21 cellular contexts compared by ENCODE assay signal in genomic region chr12:107590369-107591094, GRCh38.
"Had no signal": no experiment of that assay in that cellular context is flagged by ENCODE, and none has a peak within 500 bp of the region (broad histone marks: within the 10 kb centered on the region; RNA-seq: fewer than 3 reads in every experiment).

No MANE protein-coding gene starts in this region.

- H3K27ac ChIP-seq: coronary artery, prostate gland, thyroid gland, upper lobe of right lung had no signal

- H3K27me3 Mint-ChIP-seq: activated naive CD8-positive, alpha-beta T cell treated with anti-CD3 and anti-CD28 coated beads for 36 hours; naive thymus-derived CD4-positive, alpha-beta T cell had no signal

- H3K4me1 Mint-ChIP-seq: activated naive CD8-positive, alpha-beta T cell treated with anti-CD3 and anti-CD28 coated beads for 36 hours; immature natural killer cell had no signal

- H3K4me1 ChIP-seq: prostate gland, upper lobe of right lung had no signal

- H3K36me3 ChIP-seq: prostate gland, thyroid gland, upper lobe of right lung had no signal

- H3K27ac Mint-ChIP-seq: activated naive CD8-positive, alpha-beta T cell treated with anti-CD3 and anti-CD28 coated beads for 36 hours; activated T-helper 2 cell treated with anti-CD3 and anti-CD28 coated beads, Interferon-gamma antibody, Interleukin-2, Interleukin-4, amounts not matched to agents 10 μg/mL and 5 μg/mL and 100 μg/mL, durations not matched to agents 14 hours and 24 hours and 36 hours; immature natural killer cell; WTC11 had no signal

- ATAC-seq: activated T-cell treated with anti-CD3 and anti-CD28 coated beads, Interleukin-2, amount 50 U/mL, for 4 hours; naive thymus-derived CD4-positive, alpha-beta T cell; stimulated activated naive CD8-positive, alpha-beta T cell treated with anti-CD3 and anti-CD28 coated beads, Interleukin-15, Interleukin-2, amounts not matched to agents 100 U/mL and 50 U/mL, for 24 hours; upper lobe of right lung; WTC11 had no signal

- H3K9me3 ChIP-seq: prostate gland, thyroid gland had no signal

- H3K4me3 Mint-ChIP-seq: activated naive CD8-positive, alpha-beta T cell treated with anti-CD3 and anti-CD28 coated beads for 36 hours; activated T-cell treated with anti-CD3 and anti-CD28 coated beads, Interleukin-2, amount 50 U/mL, for 4 hours; immature natural killer cell; WTC11 had no signal

- FAIRE-seq: endometrium had no signal

- DNase-seq: activated CD8-positive, alpha-beta memory T cell treated with anti-CD3 and anti-CD28 coated beads, Interleukin-2, amount 50 U/mL, for 48 hours; activated naive CD4-positive, alpha-beta T cell treated with Interleukin-2 at 50 U/mL for 16 hours; activated naive CD8-positive, alpha-beta T cell treated with anti-CD3 and anti-CD28 coated beads for 36 hours; activated T-cell treated with anti-CD3 and anti-CD28 coated beads, Interleukin-2, amount 50 U/mL, for 4 hours; cerebellar nuclear complex; foreskin fibroblast; immature natural killer cell; kidney glomerular epithelial cell; mesenchymal stem cell; naive thymus-derived CD4-positive, alpha-beta T cell; stimulated activated CD4-positive, alpha-beta T cell treated with anti-CD3 and anti-CD28 coated beads, Interleukin-12 subunit alpha, Interleukin-12 subunit beta, amount 100 ng/mL, for 4 hours; stimulated activated CD4-positive, alpha-beta T cell treated with anti-CD3 and anti-CD28 coated beads, Interleukin-4, amount 100 ng/mL, for 4 hours; stimulated activated naive CD8-positive, alpha-beta T cell treated with anti-CD3 and anti-CD28 coated beads, Interleukin-15, Interleukin-2, amounts not matched to agents 100 U/mL and 50 U/mL, for 24 hours; T-helper 9 cell; thyroid gland; upper lobe of right lung had no signal

- H3K27me3 ChIP-seq: thyroid gland, upper lobe of right lung had no signal

- H3K4me3 ChIP-seq: coronary artery, prostate gland, thyroid gland, upper lobe of right lung had no signal
